25 cellular contexts compared by ENCODE assay signal in the genomic region with DNA sequence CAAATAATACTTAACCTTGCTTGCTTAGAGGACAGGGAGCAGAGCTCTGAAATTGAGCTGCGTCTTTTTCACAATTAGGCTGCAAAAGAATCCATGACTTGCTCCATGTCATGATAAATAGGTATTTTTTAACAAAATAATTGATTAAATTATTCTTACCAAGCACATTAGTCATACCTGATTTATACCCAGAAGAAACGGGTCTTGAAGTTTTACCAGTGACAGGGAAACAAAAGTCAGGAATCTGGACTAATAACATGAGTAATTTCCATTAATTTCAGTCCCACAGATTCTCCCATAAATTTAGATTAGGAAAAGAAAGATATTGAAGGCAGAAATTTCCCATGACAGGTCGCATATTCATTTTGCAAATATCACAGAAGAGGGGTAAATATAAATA.
"Had no signal": no experiment of that assay in that cellular context is flagged by ENCODE, and none has a peak within 500 bp of the region (broad histone marks: within the 10 kb centered on the region; RNA-seq: fewer than 3 reads in every experiment).

No MANE protein-coding gene starts in this region.

- H3K4me3 Mint-ChIP-seq: dendritic cell treated with granulocyte-macrophage colony-stimulating factor and Interleukin-4, amounts not matched to agents 40 ng/mL and 50 ng/mL, for 4 days; effector memory CD8-positive, alpha-beta T cell; endodermal cell had no signal

- H3K4me3 ChIP-seq: colonic mucosa, coronary artery, dorsolateral prefrontal cortex, esophagus muscularis mucosa, esophagus squamous epithelium, gastrocnemius medialis, gastroesophageal sphincter, heart left ventricle, heart right ventricle had no signal

- H3K27ac Mint-ChIP-seq: dendritic cell treated with granulocyte-macrophage colony-stimulating factor and Interleukin-4, amounts not matched to agents 40 ng/mL and 50 ng/mL, for 4 days; effector memory CD8-positive, alpha-beta T cell; endodermal cell had no signal

- H3K9me3 Mint-ChIP-seq: dendritic cell treated with granulocyte-macrophage colony-stimulating factor and Interleukin-4, amounts not matched to agents 40 ng/mL and 50 ng/mL, for 4 days; endodermal cell had no signal

- H3K36me3 ChIP-seq: colonic mucosa, esophagus muscularis mucosa, esophagus squamous epithelium, gastrocnemius medialis, gastroesophageal sphincter, heart left ventricle, heart right ventricle had no signal

- H3K27me3 Mint-ChIP-seq: dendritic cell treated with granulocyte-macrophage colony-stimulating factor and Interleukin-4, amounts not matched to agents 40 ng/mL and 50 ng/mL, for 4 days; effector memory CD8-positive, alpha-beta T cell had no signal

- H3K9me3 ChIP-seq: colonic mucosa, esophagus muscularis mucosa, esophagus squamous epithelium, gastrocnemius medialis, gastroesophageal sphincter, heart left ventricle, heart right ventricle had no signal

- H3K27me3 ChIP-seq: colonic mucosa, dorsolateral prefrontal cortex, esophagus muscularis mucosa, esophagus squamous epithelium, foreskin keratinocyte, gastrocnemius medialis, gastroesophageal sphincter, heart left ventricle, heart right ventricle had no signal

- ATAC-seq: effector memory CD8-positive, alpha-beta T cell; esophagus mucosa; foreskin keratinocyte; gastrocnemius medialis; gastroesophageal sphincter; heart left ventricle; heart right ventricle had no signal

- H3K4me1 ChIP-seq: colonic mucosa, esophagus squamous epithelium, foreskin keratinocyte, gastrocnemius medialis had no signal

- H3K27ac ChIP-seq: colonic mucosa, coronary artery, dorsolateral prefrontal cortex, epithelial cell of prostate, esophagus squamous epithelium, foreskin keratinocyte, gastrocnemius medialis, gastroesophageal sphincter, heart left ventricle, heart right ventricle had no signal

- DNase-seq: colonic mucosa; cortex of kidney; dermis blood vessel endothelial cell; dorsolateral prefrontal cortex; effector CD4-positive, alpha-beta T cell; effector CD8-positive, alpha-beta T cell; effector memory CD4-positive, alpha-beta T cell; effector memory CD8-positive, alpha-beta T cell; endodermal cell; erythroblast; esophagus squamous epithelium; foreskin fibroblast; foreskin keratinocyte; foreskin melanocyte; gastrocnemius medialis; glutamatergic neuron; head of caudate nucleus; heart left ventricle; heart right ventricle had no signal
